In genomic region chr17:43584666-43585102, GRCh38 we compare ENCODE assay signal across 1 cellular context.
TF ChIP-seq lines count a peak whose summit lies in the region.

No MANE protein-coding gene starts in this region.

TF ChIP-seq in HepG2, 621 proteins besides CTCF, POLR2A, EP300 and RAD21 (continued from another document and continues in another):
- TF ChIP-seq RAD51 (IDR thresholded peaks at IDR 0.05; ENCODE audit: borderline replicate concordance) (no peak), RFX1 (IDR thresholded peaks at IDR 0.05) (no peak), ZNF841 (CRISPR knock-in tag; IDR thresholded peaks at IDR 0.05; ENCODE audit: borderline replicate concordance) (no peak), E2F5 (CRISPR knock-in tag; conservative IDR thresholded peaks at IDR 0.05) (no peak), JDP2 (CRISPR knock-in tag; IDR thresholded peaks at IDR 0.05; ENCODE audit: borderline replicate concordance) (no peak), ZSCAN9 (CRISPR knock-in tag; IDR thresholded peaks at IDR 0.05; ENCODE audit: borderline replicate concordance) (peak; percentile 79; the same call in 1 of the 2 replicates), GTF3A (CRISPR knock-in tag; conservative IDR thresholded peaks at IDR 0.05) (no peak), ZBTB1 (CRISPR knock-in tag; IDR thresholded peaks at IDR 0.05; ENCODE audit: borderline replicate concordance) (no peak), ZSCAN30 (CRISPR knock-in tag; IDR thresholded peaks at IDR 0.05) (no peak), KDM3A (CRISPR knock-in tag; IDR thresholded peaks at IDR 0.05; ENCODE audit: low read depth) (no peak), ZNF446 (CRISPR knock-in tag; IDR thresholded peaks at IDR 0.05) (no peak), SATB2 (CRISPR knock-in tag; IDR thresholded peaks at IDR 0.05) (no peak), ZNF382 (CRISPR knock-in tag; IDR thresholded peaks at IDR 0.05; ENCODE audit: borderline replicate concordance) (no peak), ZNF639 (CRISPR knock-in tag; conservative IDR thresholded peaks at IDR 0.05) (no peak), HOXA3 (CRISPR knock-in tag; IDR thresholded peaks at IDR 0.05) (no peak; the same call in 1 of the 2 replicates), ZNF713 (CRISPR knock-in tag; IDR thresholded peaks at IDR 0.05) (no peak), ZFP36L2 (CRISPR knock-in tag; IDR thresholded peaks at IDR 0.05) (no peak), ZNF343 (CRISPR knock-in tag; IDR thresholded peaks at IDR 0.05) (no peak), KDM6A (CRISPR knock-in tag; IDR thresholded peaks at IDR 0.05; ENCODE audit: low read depth) (0 out of 2 replicates have a peak, but pooled peaks have one; percentile 39), PRMT3 (CRISPR knock-in tag; IDR thresholded peaks at IDR 0.05; ENCODE audit: borderline replicate concordance, low read depth) (no peak), GABPB1 (CRISPR knock-in tag; IDR thresholded peaks at IDR 0.05) (no peak), ZNF34 (CRISPR knock-in tag; IDR thresholded peaks at IDR 0.05; ENCODE audit: borderline replicate concordance) (no peak), ZBTB7A (CRISPR knock-in tag; IDR thresholded peaks at IDR 0.05) (no peak), ZNF816 (CRISPR knock-in tag; IDR thresholded peaks at IDR 0.05; ENCODE audit: borderline replicate concordance) (no peak), ZNF430 (CRISPR knock-in tag; IDR thresholded peaks at IDR 0.05) (0 out of 2 replicates have a peak, but pooled peaks have one; percentile 57), ZNF17 (CRISPR knock-in tag; IDR thresholded peaks at IDR 0.05) (no peak), ZNF253 (CRISPR knock-in tag; IDR thresholded peaks at IDR 0.05; ENCODE audit: borderline replicate concordance) (no peak), ZMAT3 (CRISPR knock-in tag; conservative IDR thresholded peaks at IDR 0.05) (no peak), NR2C2 (CRISPR knock-in tag; IDR thresholded peaks at IDR 0.05; ENCODE audit: borderline replicate concordance) (no peak), ZNF781 (CRISPR knock-in tag; IDR thresholded peaks at IDR 0.05; ENCODE audit: borderline replicate concordance, not compliant biosample characterization) (no peak), ZBTB38 (CRISPR knock-in tag; IDR thresholded peaks at IDR 0.05) (no peak; the same call in 1 of the 2 replicates), ZEB1 (IDR thresholded peaks at IDR 0.05; ENCODE audit: insufficient replicate concordance, low read depth) (peak; percentile 54), ZNF512B (CRISPR knock-in tag; IDR thresholded peaks at IDR 0.05; ENCODE audit: borderline replicate concordance) (no peak), HNRNPLL (IDR thresholded peaks at IDR 0.05; ENCODE audit: low read depth, low read length, poor library complexity, severe bottlenecking) (no peak), HOXA9 (CRISPR knock-in tag; IDR thresholded peaks at IDR 0.05; ENCODE audit: borderline replicate concordance) (no peak), THAP9 (CRISPR knock-in tag; IDR thresholded peaks at IDR 0.05; ENCODE audit: borderline replicate concordance) (no peak), ZNF510 (CRISPR knock-in tag; IDR thresholded peaks at IDR 0.05; ENCODE audit: low read depth) (no peak), SNAI1 (CRISPR knock-in tag; IDR thresholded peaks at IDR 0.05; ENCODE audit: borderline replicate concordance) (no peak), SNAPC4 (CRISPR knock-in tag; IDR thresholded peaks at IDR 0.05) (no peak), SMYD3 (CRISPR knock-in tag; IDR thresholded peaks at IDR 0.05) (peak; percentile 70; the same call in 1 of the 2 replicates), ZNF850 (CRISPR knock-in tag; conservative IDR thresholded peaks at IDR 0.05) (no peak), DPF2 (CRISPR knock-in tag; IDR thresholded peaks at IDR 0.05; ENCODE audit: borderline replicate concordance, low read depth) (peak; percentile 97), HNRNPL (IDR thresholded peaks at IDR 0.05; ENCODE audit: low read depth, low read length) (no peak)
- TF ChIP-seq, protein P1, sequence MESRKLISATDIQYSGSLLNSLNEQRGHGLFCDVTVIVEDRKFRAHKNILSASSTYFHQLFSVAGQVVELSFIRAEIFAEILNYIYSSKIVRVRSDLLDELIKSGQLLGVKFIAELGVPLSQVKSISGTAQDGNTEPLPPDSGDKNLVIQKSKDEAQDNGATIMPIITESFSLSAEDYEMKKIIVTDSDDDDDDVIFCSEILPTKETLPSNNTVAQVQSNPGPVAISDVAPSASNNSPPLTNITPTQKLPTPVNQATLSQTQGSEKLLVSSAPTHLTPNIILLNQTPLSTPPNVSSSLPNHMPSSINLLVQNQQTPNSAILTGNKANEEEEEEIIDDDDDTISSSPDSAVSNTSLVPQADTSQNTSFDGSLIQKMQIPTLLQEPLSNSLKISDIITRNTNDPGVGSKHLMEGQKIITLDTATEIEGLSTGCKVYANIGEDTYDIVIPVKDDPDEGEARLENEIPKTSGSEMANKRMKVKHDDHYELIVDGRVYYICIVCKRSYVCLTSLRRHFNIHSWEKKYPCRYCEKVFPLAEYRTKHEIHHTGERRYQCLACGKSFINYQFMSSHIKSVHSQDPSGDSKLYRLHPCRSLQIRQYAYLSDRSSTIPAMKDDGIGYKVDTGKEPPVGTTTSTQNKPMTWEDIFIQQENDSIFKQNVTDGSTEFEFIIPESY (CRISPR knock-in tag; IDR thresholded peaks at IDR 0.05): no peak
- TF ChIP-seq, protein P2, sequence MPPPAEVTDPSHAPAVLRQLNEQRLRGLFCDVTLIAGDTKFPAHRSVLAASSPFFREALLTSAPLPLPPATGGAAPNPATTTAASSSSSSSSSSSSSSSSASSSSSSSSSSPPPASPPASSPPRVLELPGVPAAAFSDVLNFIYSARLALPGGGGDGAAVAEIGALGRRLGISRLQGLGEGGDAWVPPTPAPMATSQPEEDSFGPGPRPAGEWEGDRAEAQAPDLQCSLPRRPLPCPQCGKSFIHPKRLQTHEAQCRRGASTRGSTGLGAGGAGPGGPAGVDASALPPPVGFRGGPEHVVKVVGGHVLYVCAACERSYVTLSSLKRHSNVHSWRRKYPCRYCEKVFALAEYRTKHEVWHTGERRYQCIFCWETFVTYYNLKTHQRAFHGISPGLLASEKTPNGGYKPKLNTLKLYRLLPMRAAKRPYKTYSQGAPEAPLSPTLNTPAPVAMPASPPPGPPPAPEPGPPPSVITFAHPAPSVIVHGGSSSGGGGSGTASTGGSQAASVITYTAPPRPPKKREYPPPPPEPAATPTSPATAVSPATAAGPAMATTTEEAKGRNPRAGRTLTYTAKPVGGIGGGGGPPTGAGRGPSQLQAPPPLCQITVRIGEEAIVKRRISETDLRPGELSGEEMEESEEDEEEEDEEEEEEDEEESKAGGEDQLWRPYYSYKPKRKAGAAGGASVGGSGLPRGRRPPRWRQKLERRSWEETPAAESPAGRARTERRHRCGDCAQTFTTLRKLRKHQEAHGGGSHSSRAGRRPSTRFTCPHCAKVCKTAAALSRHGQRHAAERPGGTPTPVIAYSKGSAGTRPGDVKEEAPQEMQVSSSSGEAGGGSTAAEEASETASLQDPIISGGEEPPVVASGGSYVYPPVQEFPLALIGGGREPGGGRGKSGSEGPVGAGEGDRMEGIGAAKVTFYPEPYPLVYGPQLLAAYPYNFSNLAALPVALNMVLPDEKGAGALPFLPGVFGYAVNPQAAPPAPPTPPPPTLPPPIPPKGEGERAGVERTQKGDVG (CRISPR knock-in tag; IDR thresholded peaks at IDR 0.05; ENCODE audit: borderline replicate concordance): no peak
